In the genomic region with DNA sequence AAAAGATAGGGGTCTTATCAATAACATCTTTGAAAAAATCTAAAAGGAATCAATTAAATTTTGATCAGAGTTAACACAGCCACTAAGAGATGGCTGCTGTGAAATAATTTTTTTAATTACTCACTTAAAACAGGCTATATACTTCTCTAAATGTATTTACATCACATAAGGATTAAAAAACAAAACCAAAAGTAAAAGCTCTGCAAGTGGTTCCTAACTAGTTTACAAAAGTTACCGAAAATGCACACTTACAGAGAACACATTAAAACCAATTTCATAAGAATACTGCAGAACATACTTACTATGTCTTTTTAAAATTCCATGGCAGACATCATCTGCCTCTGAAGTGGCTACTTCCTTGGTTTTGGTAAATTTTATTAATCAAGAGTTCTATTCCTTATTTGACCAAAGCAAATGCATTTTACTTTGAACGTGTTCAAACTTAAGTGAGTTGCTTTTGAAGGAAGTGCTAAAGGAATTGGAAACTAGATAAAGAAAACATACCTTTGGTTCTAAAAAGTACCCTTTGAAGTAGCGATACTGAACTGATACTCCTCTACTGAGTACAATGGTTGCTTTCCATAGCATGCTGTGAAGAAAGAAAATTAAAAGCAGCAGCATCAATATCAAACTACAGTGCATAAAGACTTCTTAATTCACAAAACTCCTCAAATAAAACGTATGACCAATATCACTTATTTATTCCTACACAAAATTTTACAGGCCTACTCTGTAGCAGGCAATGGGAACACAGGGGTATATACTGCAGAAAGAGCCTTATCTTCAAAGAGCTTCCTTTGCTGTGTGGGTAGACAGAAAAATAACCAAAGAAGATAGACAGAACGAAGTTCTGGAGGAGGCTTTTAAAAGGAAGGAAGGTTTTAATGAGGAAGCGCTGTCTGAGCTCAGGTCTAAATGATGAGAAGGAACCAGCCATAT, we compare ENCODE assay signal across 1 cellular context.
TF ChIP-seq lines count a peak whose summit lies in the region.

No MANE protein-coding gene starts in this region.

TF ChIP-seq in GM12878, 131 proteins besides CTCF, POLR2A, EP300 and RAD21:
- TF ChIP-seq ZBED1 (IDR thresholded peaks at IDR 0.05; ENCODE audit: borderline replicate concordance) (no peak), RUNX3 (IDR thresholded peaks at IDR 0.05; ENCODE audit: low read length) (peak; percentile 2; the same call in 1 of the 2 replicates), CHD1 (IDR thresholded peaks at IDR 0.05; ENCODE audit: low read depth, low read length) (peak; percentile 60; the same call in 1 of the 2 replicates), SMARCA5 (IDR thresholded peaks at IDR 0.05) (0 out of 2 replicates have a peak, but pooled peaks have one; percentile 28), ZZZ3 (IDR thresholded peaks at IDR 0.05; ENCODE audit: control insufficient read depth, insufficient read length, low read depth) (no peak)
- TF ChIP-seq, protein P1, sequence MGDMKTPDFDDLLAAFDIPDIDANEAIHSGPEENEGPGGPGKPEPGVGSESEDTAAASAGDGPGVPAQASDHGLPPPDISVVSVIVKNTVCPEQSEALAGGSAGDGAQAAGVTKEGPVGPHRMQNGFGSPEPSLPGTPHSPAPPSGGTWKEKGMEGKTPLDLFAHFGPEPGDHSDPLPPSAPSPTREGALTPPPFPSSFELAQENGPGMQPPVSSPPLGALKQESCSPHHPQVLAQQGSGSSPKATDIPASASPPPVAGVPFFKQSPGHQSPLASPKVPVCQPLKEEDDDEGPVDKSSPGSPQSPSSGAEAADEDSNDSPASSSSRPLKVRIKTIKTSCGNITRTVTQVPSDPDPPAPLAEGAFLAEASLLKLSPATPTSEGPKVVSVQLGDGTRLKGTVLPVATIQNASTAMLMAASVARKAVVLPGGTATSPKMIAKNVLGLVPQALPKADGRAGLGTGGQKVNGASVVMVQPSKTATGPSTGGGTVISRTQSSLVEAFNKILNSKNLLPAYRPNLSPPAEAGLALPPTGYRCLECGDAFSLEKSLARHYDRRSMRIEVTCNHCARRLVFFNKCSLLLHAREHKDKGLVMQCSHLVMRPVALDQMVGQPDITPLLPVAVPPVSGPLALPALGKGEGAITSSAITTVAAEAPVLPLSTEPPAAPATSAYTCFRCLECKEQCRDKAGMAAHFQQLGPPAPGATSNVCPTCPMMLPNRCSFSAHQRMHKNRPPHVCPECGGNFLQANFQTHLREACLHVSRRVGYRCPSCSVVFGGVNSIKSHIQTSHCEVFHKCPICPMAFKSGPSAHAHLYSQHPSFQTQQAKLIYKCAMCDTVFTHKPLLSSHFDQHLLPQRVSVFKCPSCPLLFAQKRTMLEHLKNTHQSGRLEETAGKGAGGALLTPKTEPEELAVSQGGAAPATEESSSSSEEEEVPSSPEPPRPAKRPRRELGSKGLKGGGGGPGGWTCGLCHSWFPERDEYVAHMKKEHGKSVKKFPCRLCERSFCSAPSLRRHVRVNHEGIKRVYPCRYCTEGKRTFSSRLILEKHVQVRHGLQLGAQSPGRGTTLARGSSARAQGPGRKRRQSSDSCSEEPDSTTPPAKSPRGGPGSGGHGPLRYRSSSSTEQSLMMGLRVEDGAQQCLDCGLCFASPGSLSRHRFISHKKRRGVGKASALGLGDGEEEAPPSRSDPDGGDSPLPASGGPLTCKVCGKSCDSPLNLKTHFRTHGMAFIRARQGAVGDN (IDR thresholded peaks at IDR 0.05) = no peak
- TF ChIP-seq, protein P2, sequence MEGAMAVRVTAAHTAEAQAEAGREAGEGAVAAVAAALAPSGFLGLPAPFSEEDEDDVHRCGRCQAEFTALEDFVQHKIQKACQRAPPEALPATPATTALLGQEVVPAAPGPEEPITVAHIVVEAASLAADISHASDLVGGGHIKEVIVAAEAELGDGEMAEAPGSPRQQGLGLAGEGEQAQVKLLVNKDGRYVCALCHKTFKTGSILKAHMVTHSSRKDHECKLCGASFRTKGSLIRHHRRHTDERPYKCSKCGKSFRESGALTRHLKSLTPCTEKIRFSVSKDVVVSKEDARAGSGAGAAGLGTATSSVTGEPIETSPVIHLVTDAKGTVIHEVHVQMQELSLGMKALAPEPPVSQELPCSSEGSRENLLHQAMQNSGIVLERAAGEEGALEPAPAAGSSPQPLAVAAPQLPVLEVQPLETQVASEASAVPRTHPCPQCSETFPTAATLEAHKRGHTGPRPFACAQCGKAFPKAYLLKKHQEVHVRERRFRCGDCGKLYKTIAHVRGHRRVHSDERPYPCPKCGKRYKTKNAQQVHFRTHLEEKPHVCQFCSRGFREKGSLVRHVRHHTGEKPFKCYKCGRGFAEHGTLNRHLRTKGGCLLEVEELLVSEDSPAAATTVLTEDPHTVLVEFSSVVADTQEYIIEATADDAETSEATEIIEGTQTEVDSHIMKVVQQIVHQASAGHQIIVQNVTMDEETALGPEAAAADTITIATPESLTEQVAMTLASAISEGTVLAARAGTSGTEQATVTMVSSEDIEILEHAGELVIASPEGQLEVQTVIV (IDR thresholded peaks at IDR 0.05; ENCODE audit: borderline replicate concordance, partially characterized antibody) = no peak
